7 cellular contexts compared by ENCODE assay signal in the genomic region with DNA sequence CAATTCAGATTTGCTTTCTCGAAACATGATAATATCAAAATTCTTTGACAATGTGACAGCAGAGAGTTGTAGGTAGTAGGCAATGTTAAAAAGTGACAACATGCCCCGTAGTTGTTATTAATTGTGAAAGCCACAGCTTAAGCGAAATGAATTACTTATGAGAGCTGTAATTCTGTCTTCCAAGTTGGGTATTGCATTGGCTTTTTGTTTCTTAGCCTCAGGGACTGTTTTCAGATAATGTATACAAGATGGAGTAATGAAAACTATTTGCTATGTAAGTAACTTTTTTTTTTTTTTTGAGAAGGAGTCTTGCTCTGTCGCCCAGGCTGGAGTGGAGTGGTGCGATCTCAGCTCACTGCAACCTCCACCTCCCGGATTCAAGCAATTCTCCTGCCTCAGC.
"Had no signal": no experiment of that assay in that cellular context is flagged by ENCODE, and none has a peak within 500 bp of the region (broad histone marks: within the 10 kb centered on the region; RNA-seq: fewer than 3 reads in every experiment).

No MANE protein-coding gene starts in this region.

- H3K4me3 ChIP-seq: K562 had no signal

- H3K9me3 Mint-ChIP-seq: IgD-negative memory B cell had no signal

- ATAC-seq: HepG2, K562 had no signal

- H3K4me3 Mint-ChIP-seq: IgD-negative memory B cell had no signal

- H3K27ac ChIP-seq: HL-60 had no signal

- DNase-seq: IMR-90, KBM-7, KG1 had no signal

- H3K27ac Mint-ChIP-seq: IgD-negative memory B cell had no signal
